In the genomic region with DNA sequence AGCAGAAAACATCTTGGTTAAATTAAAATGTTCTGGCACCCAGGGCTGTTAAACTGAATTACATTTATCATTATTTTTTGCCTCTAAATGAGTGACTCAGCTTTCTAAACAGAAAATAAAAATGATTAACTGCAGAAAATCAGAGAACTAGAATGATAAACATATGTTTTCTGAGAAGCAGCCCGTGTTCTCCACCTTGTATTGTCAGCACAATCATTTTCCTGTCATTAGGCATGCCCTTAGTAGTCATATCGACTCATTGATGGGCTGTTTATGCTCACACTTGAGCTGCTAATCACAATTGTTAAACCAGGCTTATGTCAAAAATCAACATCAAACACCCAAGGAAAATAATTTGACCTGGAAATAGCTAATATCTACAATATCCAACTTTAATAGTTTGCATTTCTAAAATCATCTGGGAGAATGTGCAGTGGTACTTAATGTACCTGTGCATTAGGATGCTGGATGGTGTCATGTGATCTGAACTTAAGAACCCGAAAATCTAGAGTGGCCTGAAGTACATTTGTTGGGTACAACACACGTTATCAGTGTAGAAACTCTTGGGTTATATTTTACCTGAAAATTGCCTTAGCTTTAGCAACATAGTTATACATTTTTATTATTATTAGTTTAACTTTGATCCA, we compare ENCODE assay signal across 9 cellular contexts. TPM values are rescaled to one million over a fixed set of nuclear protein-coding genes. Genes with fewer than 3 reads are reported as not detected.
A peak's percentile ranks its signal among the peaks of the same experiment; 100 is the strongest.
DNase-seq lines count a peak whose midpoint lies in the region; ATAC-seq and TF ChIP-seq lines count a peak whose summit lies in the region.
"Had no signal": no experiment of that assay in that cellular context is flagged by ENCODE, and none has a peak within 500 bp of the region (broad histone marks: within the 10 kb centered on the region; RNA-seq: fewer than 3 reads in every experiment).

No MANE protein-coding gene starts in this region.

- H3K27ac ChIP-seq in esophagus squamous epithelium = peak overlapping the region in 3 of 4 donors; percentile 89 to 95 (median 90)
- peak overlapping the region in 1 of 2 donors; percentile 40 for H3K27ac ChIP-seq in thoracic aorta
- H3K27ac ChIP-seq: C4-2B had no signal

- CTCF ChIA-PET in activated CD8-positive, alpha-beta memory T cell treated with anti-CD3 and anti-CD28 coated beads, Interleukin-2, amount 10 ng/mL, durations not matched to agents 7 days and 5 days (lab: Charles Lee) = interaction anchor here (1.0 to 2.1 kb wide), 5 partner anchors 8 to 85 kb away, joined by 3 to 7 read pairs (median 3); no protein-coding TSS in a partner anchor

- H3K36me3 ChIP-seq in MG63 (peaks cover 9% of the 10 kb centered on the region), esophagus squamous epithelium (no peaks in the 10 kb centered on the region), thoracic aorta (no peaks in the 10 kb centered on the region)

- H3K27me3 Mint-ChIP-seq in activated CD8-positive, alpha-beta memory T cell treated with anti-CD3 and anti-CD28 coated beads, Interleukin-2, amount 10 ng/mL, durations not matched to agents 7 days and 5 days = no peaks in the 10 kb centered on the region

- peak overlapping the region; percentile 85 for H3K4me3 Mint-ChIP-seq in activated CD8-positive, alpha-beta memory T cell treated with anti-CD3 and anti-CD28 coated beads, Interleukin-2, amount 10 ng/mL, durations not matched to agents 7 days and 5 days

- H3K4me3 ChIP-seq in MG63 (peak overlapping the region; percentile 66), esophagus squamous epithelium (peak overlapping the region in 3 of 4 donors; percentile 70 to 90 (median 88)), thoracic aorta (peak overlapping the region; percentile 92)

- peaks cover 42% of the 10 kb centered on the region for H3K4me1 Mint-ChIP-seq in activated CD8-positive, alpha-beta memory T cell treated with anti-CD3 and anti-CD28 coated beads, Interleukin-2, amount 10 ng/mL, durations not matched to agents 7 days and 5 days

- intact Hi-C loops in esophagus squamous epithelium (cut with DNase I) = no loop called here

- no peak for DNase-seq in activated CD8-positive, alpha-beta memory T cell treated with anti-CD3 and anti-CD28 coated beads, Interleukin-2, amount 10 ng/mL, durations not matched to agents 7 days and 5 days
- no peak for DNase-seq in activated CD8-positive, alpha-beta memory T cell treated with anti-CD3 and anti-CD28 coated beads for 24 hours
- DNase-seq in MG63 (no peak), esophagus squamous epithelium (lab: John Stamatoyannopoulos, UW) (no peak), thoracic aorta (ENCODE audit: low spot score) (no peak), NCI-H187 treated with DMSO at 0.1 percent for 48 hours (lab: John Stamatoyannopoulos, UW) (no peak), NCI-H146 (lab: John Stamatoyannopoulos, UW) (no peak), NCI-H128 (lab: John Stamatoyannopoulos, UW; ENCODE audit: unreplicated experiment) (no peak)

- no peak for TF ChIP-seq CTCF in esophagus squamous epithelium (IDR thresholded peaks at IDR 0.05)
- TF ChIP-seq CTCF in thoracic aorta (IDR thresholded peaks at IDR 0.05) = no peak

- H3K27me3 ChIP-seq in MG63 (no peaks in the 10 kb centered on the region), esophagus squamous epithelium (no peaks in the 10 kb centered on the region), thoracic aorta (replicated peaks; ENCODE audit: insufficient read depth) (no peaks in the 10 kb centered on the region)

- ATAC-seq in activated CD8-positive, alpha-beta memory T cell treated with anti-CD3 and anti-CD28 coated beads, Interleukin-2, amount 10 ng/mL, durations not matched to agents 7 days and 5 days = no peak
- ATAC-seq in thoracic aorta (ENCODE audit: insufficient number of reproducible peaks, low FRiP score, low read depth) = no peak

- no peak for TF ChIP-seq POLR2A in esophagus squamous epithelium (IDR thresholded peaks at IDR 0.05)

- H3K27ac Mint-ChIP-seq in activated CD8-positive, alpha-beta memory T cell treated with anti-CD3 and anti-CD28 coated beads, Interleukin-2, amount 10 ng/mL, durations not matched to agents 7 days and 5 days = peak overlapping the region; percentile 96

- H3K9me3 Mint-ChIP-seq in activated CD8-positive, alpha-beta memory T cell treated with anti-CD3 and anti-CD28 coated beads, Interleukin-2, amount 10 ng/mL, durations not matched to agents 7 days and 5 days (ENCODE audit: low read depth) = no peaks in the 10 kb centered on the region

- H3K4me1 ChIP-seq in esophagus squamous epithelium = peaks cover 0 to 49% (median 0%) of the 10 kb centered on the region in 3 donors
- H3K4me1 ChIP-seq in thoracic aorta (ENCODE audit: control insufficient read depth in 1 of 2, low read depth in 2 of 2) = peaks cover 27 to 28% of the 10 kb centered on the region in 2 donors

- H3K9me3 ChIP-seq in MG63 (no peaks in the 10 kb centered on the region), esophagus squamous epithelium (no peaks in the 10 kb centered on the region), thoracic aorta (no peaks in the 10 kb centered on the region)

- peaks cover 20% of the 10 kb centered on the region for H3K36me3 Mint-ChIP-seq in activated CD8-positive, alpha-beta memory T cell treated with anti-CD3 and anti-CD28 coated beads, Interleukin-2, amount 10 ng/mL, durations not matched to agents 7 days and 5 days

- 43% methylated on average over 4 of the region's 4 CpGs for WGBS in esophagus squamous epithelium, 2 donors

RNA-seq across cellular contexts. Expression of a gene that starts 2.3 kb away (rescaled TPM):
- total RNA-seq in activated CD8-positive, alpha-beta memory T cell treated with anti-CD3 and anti-CD28 coated beads, Interleukin-2, amount 10 ng/mL, durations not matched to agents 7 days and 5 days = 10 to 100 TPM; 58.0 to 84.1 TPM
- 28.6 and 29.7 TPM in 2 replicates for total RNA-seq in MG63 (2014; rRNA removed; shearing (Covaris generic); ENCODE audit: low replicate concordance)
- total RNA-seq in esophagus squamous epithelium (10 to 100 TPM; 16.0 to 29.2 (median 21.3) TPM), thoracic aorta (10 to 100 TPM; 22.9 to 29.3 TPM)
